13 cellular contexts compared by ENCODE assay signal in the genomic region with DNA sequence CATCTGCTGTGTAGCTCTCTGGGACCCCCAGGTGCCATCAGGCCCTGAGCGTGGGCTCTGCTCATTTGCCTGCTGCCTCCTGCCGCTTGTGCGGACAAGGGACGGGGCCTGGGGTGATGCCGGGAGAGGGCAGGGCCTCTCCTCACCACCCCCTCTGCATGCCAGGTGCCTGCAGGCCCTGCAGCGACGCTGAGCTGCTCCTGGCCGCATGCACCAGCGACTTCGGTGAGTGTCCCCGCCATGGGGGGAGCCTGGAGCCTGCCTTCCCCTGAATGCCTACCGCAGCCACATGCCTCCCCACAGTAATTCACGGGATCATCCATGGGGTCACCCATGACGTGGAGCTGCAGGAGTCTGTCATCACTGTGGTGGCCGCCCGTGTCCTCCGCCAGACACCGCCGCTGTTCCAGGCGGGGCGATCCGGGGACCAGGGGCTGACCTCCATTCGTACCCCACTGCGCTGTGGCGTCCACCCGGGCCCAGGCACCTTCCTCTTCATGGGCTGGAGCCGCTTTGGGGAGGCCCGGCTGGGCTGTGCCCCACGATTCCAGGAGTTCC. TPM values are rescaled to one million over a fixed set of nuclear protein-coding genes. Genes with fewer than 3 reads are reported as not detected.
A peak's percentile ranks its signal among the peaks of the same experiment; 100 is the strongest.
DNase-seq lines count a peak whose midpoint lies in the region; ATAC-seq and TF ChIP-seq lines count a peak whose summit lies in the region.
"Had no signal": no experiment of that assay in that cellular context is flagged by ENCODE, and none has a peak within 500 bp of the region (broad histone marks: within the 10 kb centered on the region; RNA-seq: fewer than 3 reads in every experiment).

No MANE protein-coding gene starts in this region.

- H3K36me3 Mint-ChIP-seq in nephron (ENCODE audit: low read depth): no peaks in the 10 kb centered on the region
- H3K36me3 Mint-ChIP-seq: activated naive CD4-positive, alpha-beta T cell treated with anti-CD3 and anti-CD28 coated beads, Interleukin-2, amount 50 U/mL, for 24 hours had no signal

- peaks cover 21% of the 10 kb centered on the region for H3K27me3 Mint-ChIP-seq in nephron (ENCODE audit: low read depth)

- H3K4me1 ChIP-seq in BE2C (peaks cover 21% of the 10 kb centered on the region), DND-41 (ENCODE audit: insufficient read depth, low read length) (peaks cover 73% of the 10 kb centered on the region)

- ATAC-seq in DND-41 (ENCODE audit: insufficient read depth, low read depth): no peak

- peak overlapping the region; percentile 78 to 80 (median 78) for H3K4me3 Mint-ChIP-seq in nephron

- H3K27me3 ChIP-seq in BE2C: no peaks in the 10 kb centered on the region
- H3K27me3 ChIP-seq in DND-41 (ENCODE audit: insufficient read depth, low read length, poor library complexity): peaks cover 6% of the 10 kb centered on the region

- peak overlapping the region; percentile 68 for H3K4me2 ChIP-seq in DND-41 (ENCODE audit: insufficient read depth, low read length)

- in situ Hi-C loops in astrocyte of the cerebellum (cut with HindIII; ENCODE audit: low sequenced_read_pairs): loop anchor here (10.0 kb wide), 1 partner anchor 258 kb away; a partner anchor contains a TSS

- peaks cover 15% of the 10 kb centered on the region for H3K4me1 Mint-ChIP-seq in nephron

- H4K20me1 ChIP-seq in DND-41 (ENCODE audit: insufficient read depth, low read length): peaks cover 45% of the 10 kb centered on the region

- peaks cover 18% of the 10 kb centered on the region for H3K79me2 ChIP-seq in DND-41 (ENCODE audit: insufficient read depth, low read length)

- no peak overlapping the region for H3K27ac ChIP-seq in DND-41 (ENCODE audit: low read length)
- H3K27ac ChIP-seq: suprapubic skin had no signal

- TF ChIP-seq CTCF in BE2C (IDR thresholded peaks at IDR 0.05; ENCODE audit: low read depth, low read length): no peak
- TF ChIP-seq CTCF in DND-41 (IDR thresholded peaks at IDR 0.05; ENCODE audit: borderline replicate concordance, extremely low read depth, low read length, poor library complexity, severe bottlenecking): no peak
- TF ChIP-seq CTCF in astrocyte of the cerebellum (IDR thresholded peaks at IDR 0.05; ENCODE audit: low read depth, low read length, missing control alignments): no peak
- no peak for TF ChIP-seq CTCF in nephron (IDR thresholded peaks at IDR 0.05; ENCODE audit: unreplicated experiment in 3 of 3)

- peaks cover 9% of the 10 kb centered on the region for H3K36me3 ChIP-seq in BE2C
- H3K36me3 ChIP-seq in DND-41 (ENCODE audit: insufficient read depth, low read length): peaks cover 12% of the 10 kb centered on the region; the same call in 1 of the 2 replicates
- H3K36me3 ChIP-seq: suprapubic skin had no signal

- H3K27ac Mint-ChIP-seq in nephron: no peak overlapping the region
- H3K27ac Mint-ChIP-seq: activated naive CD4-positive, alpha-beta T cell treated with anti-CD3 and anti-CD28 coated beads, Interleukin-2, amount 50 U/mL, for 24 hours had no signal

- H3K9me3 Mint-ChIP-seq in nephron: no peaks in the 10 kb centered on the region
- H3K9me3 Mint-ChIP-seq: activated naive CD4-positive, alpha-beta T cell treated with anti-CD3 and anti-CD28 coated beads, Interleukin-2, amount 50 U/mL, for 24 hours had no signal

- peak overlapping the region; percentile 74 for H3K9ac ChIP-seq in DND-41 (ENCODE audit: low read depth, low read length)

- intact Hi-C loops in cardiac septum (cut with DNase I): no loop called here

- peak overlapping the region; percentile 60 for H3K4me3 ChIP-seq in BE2C (ENCODE audit: low read depth, low read length)
- peak overlapping the region in 1 of 2 experiments; percentile 75; a peak in 1 of 4 replicates for H3K4me3 ChIP-seq in DND-41 (ENCODE audit: low read depth in 1 of 2, low read length in 2 of 2)
- peak overlapping the region; percentile 55 for H3K4me3 ChIP-seq in astrocyte of the cerebellum (ENCODE audit: low read depth, low read length)

- H3K9me3 ChIP-seq in BE2C: no peaks in the 10 kb centered on the region
- no peaks in the 10 kb centered on the region for H3K9me3 ChIP-seq in DND-41 (ENCODE audit: insufficient read depth, low read length, severe bottlenecking)
- H3K9me3 ChIP-seq: suprapubic skin had no signal

- no peak overlapping the region for H2AFZ ChIP-seq in DND-41 (ENCODE audit: low read depth, low read length)

- DNase-seq in BE2C (no peak), DND-41 (no peak), astrocyte of the cerebellum (ENCODE audit: low read depth) (no peak), hepatic stellate cell (ENCODE audit: low spot score) (no peak), cardiac septum (ENCODE audit: low spot score) (no peak), Ammon's horn (ENCODE audit: low spot score) (no peak), COR-L47 (lab: John Stamatoyannopoulos, UW) (no peak)
- DNase-seq: activated CD8-positive, alpha-beta memory T cell treated with anti-CD3 and anti-CD28 coated beads for 24 hours; NCI-H526 treated with DMSO at 0.1 percent for 48 hours; T-helper 9 cell had no signal

RNA-seq across cellular contexts. Expression of a gene that starts 1.9 kb away (rescaled TPM):
- polyA plus RNA-seq in BE2C (2012; ENCODE audit: insufficient read depth, insufficient read length, low read depth): 294 TPM
- total RNA-seq in cardiac septum: 73.3 TPM

RNA-seq across cellular contexts. Expression of a gene that starts 4.1 kb away (rescaled TPM):
- 205 TPM for polyA plus RNA-seq in BE2C (2012; ENCODE audit: insufficient read depth, insufficient read length, low read depth)
- total RNA-seq in cardiac septum: 36.6 TPM

RNA-seq across cellular contexts. Expression of a gene that starts 9.4 kb away (rescaled TPM):
- 26.4 TPM for polyA plus RNA-seq in BE2C (2012; ENCODE audit: insufficient read depth, insufficient read length, low read depth)
- total RNA-seq in cardiac septum: 0.16 TPM

RNA-seq across cellular contexts. Expression of a gene that starts 10.1 kb away (rescaled TPM):
- 205 TPM for polyA plus RNA-seq in BE2C (2012; ENCODE audit: insufficient read depth, insufficient read length, low read depth)
- total RNA-seq in cardiac septum: 10.9 TPM

RNA-seq across cellular contexts. Expression of a gene that starts 11.2 kb away (rescaled TPM):
- polyA plus RNA-seq in BE2C (2012; ENCODE audit: insufficient read depth, insufficient read length, low read depth): 94.6 TPM
- 1.5 TPM for total RNA-seq in cardiac septum
